Comparison of ENCODE assay signal across 19 cellular contexts in the genomic region with DNA sequence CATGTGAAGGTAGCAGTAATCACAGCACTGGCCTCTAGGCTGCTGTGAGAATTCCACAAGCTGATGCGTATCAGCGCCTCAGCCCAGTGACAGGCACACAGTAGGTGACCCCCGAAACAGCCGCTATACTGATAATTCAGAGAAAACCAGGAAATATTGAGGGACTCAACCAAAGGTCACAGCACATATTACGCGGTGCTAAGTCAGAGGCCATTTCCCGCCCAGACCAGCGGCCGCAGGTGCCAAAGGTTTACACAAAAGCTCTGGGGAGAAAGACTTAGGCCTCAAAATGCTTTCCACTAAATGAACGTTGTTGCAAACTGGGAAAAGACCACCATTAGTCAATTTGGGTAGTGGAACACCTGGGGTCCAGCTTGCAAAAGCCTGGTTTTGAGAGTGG. TPM values are rescaled to one million over a fixed set of nuclear protein-coding genes. Genes with fewer than 3 reads are reported as not detected.
DNase-seq lines count a peak whose midpoint lies in the region; ATAC-seq, FAIRE-seq and TF ChIP-seq lines count a peak whose summit lies in the region.
"Had no signal": no experiment of that assay in that cellular context is flagged by ENCODE, and none has a peak within 500 bp of the region (broad histone marks: within the 10 kb centered on the region; RNA-seq: fewer than 3 reads in every experiment).

No MANE protein-coding gene starts in this region.

- H2AK5ac ChIP-seq in H1 (ENCODE audit: low read depth, low read length) = 0 out of 2 replicates have a peak overlapping the region, but pooled peaks have one; percentile 24

- no peak overlapping the region for H2AFZ ChIP-seq in H1 (ENCODE audit: low read length)
- H2AFZ ChIP-seq: GM23338 had no signal

- peaks cover 3% of the 10 kb centered on the region for H3K4me1 ChIP-seq in HEK293 (ENCODE audit: control insufficient read depth, insufficient read depth, low read length)
- peaks cover 0 to 22% (median 7%) of the 10 kb centered on the region in 4 experiments; a peak in 5 of 7 replicates for H3K4me1 ChIP-seq in H1 (replicated peaks in 1 of 4; ENCODE audit: control insufficient read depth in 3 of 4, insufficient read depth in 4 of 4, low read length in 3 of 4)
- H3K4me1 ChIP-seq: SJCRH30 had no signal

- TF ChIP-seq RAD21 in H1 (IDR thresholded peaks at IDR 0.05 in 1 of 2, conservative IDR thresholded peaks at IDR 0.05 in 1 of 2; ENCODE audit: low read depth in 2 of 2, low read length in 2 of 2) = no peak

- no peak overlapping the region for H3K14ac ChIP-seq in H1 (ENCODE audit: insufficient read length)

- H2BK15ac ChIP-seq in H1 (ENCODE audit: low read length) = no peak overlapping the region

- no peak overlapping the region for H2BK20ac ChIP-seq in H1 (ENCODE audit: low read length)

- no peak overlapping the region for H2BK120ac ChIP-seq in H1 (replicated peaks; ENCODE audit: low read depth, low read length)

- peak overlapping the region; percentile 83 for H3K27ac Mint-ChIP-seq in activated T-cell treated with anti-CD3 and anti-CD28 coated beads, Interleukin-2, amount 50 U/mL, for 24 hours
- H3K27ac Mint-ChIP-seq in neural crest cell (ENCODE audit: unreplicated experiment) = no peak overlapping the region
- H3K27ac Mint-ChIP-seq: GM23338 had no signal

- H4K20me1 ChIP-seq in H1 (replicated peaks in 1 of 2; ENCODE audit: control insufficient read depth in 1 of 2, insufficient read depth in 2 of 2, low read length in 2 of 2) = no peaks in the 10 kb centered on the region

- no peak overlapping the region for H3K9ac ChIP-seq in H1 (replicated peaks in 1 of 4; ENCODE audit: extremely low read depth in 1 of 4, low read depth in 3 of 4, low read length in 3 of 4)

- no peak overlapping the region for H4K8ac ChIP-seq in H1 (ENCODE audit: extremely low read depth, insufficient read depth, low read length)

- no peaks in the 10 kb centered on the region for H3K79me2 ChIP-seq in H1 (ENCODE audit: control insufficient read depth in 1 of 2, insufficient read depth in 2 of 2, low read length in 2 of 2)

- no peak overlapping the region for H3K56ac ChIP-seq in H1 (replicated peaks; ENCODE audit: insufficient read length, low read depth, low read length)

- H3K18ac ChIP-seq in H1 (ENCODE audit: extremely low read depth, low read length) = no peak overlapping the region

- TF ChIP-seq POLR2A in H1 (IDR thresholded peaks at IDR 0.05; ENCODE audit: control extremely low read depth in 1 of 2, low read depth in 2 of 2, low read length in 2 of 2) = no peak

- DNase-seq in activated T-cell treated with anti-CD3 and anti-CD28 coated beads, Interleukin-2, amount 50 U/mL, for 24 hours = no peak
- no peak for DNase-seq in activated T-cell treated with anti-CD3 and anti-CD28 coated beads for 4 hours
- no peak for DNase-seq in H1 (ENCODE audit: low read depth in 1 of 2, low spot score in 2 of 2)
- DNase-seq in neural crest cell (ENCODE audit: low read depth, low spot score) = no peak
- DNase-seq in NCI-H1092 treated with DMSO at 0.1 percent for 48 hours (lab: John Stamatoyannopoulos, UW) = no peak
- DNase-seq: GDM1, NCI-H1417 treated with DMSO at 0.1 percent for 48 hours, NCI-H2081 treated with DMSO at 0.1 percent for 48 hours, NCI-H2227 treated with DMSO at 0.1 percent for 48 hours, OCI-M1, RPMI8226, SJCRH30 had no signal

- H3K27ac ChIP-seq in HEK293 (ENCODE audit: extremely low read depth, low read depth, low read length) (no peak overlapping the region), H1 (ENCODE audit: low read depth, low read length) (no peak overlapping the region)
- H3K27ac ChIP-seq: SJCRH30 had no signal

- no peaks in the 10 kb centered on the region for H3K9me3 ChIP-seq in HEK293 (ENCODE audit: control insufficient read depth, insufficient read depth, low read depth, low read length)
- no peaks in the 10 kb centered on the region for H3K9me3 ChIP-seq in H1 (ENCODE audit: insufficient read depth in 2 of 2, low read depth in 1 of 2, low read length in 1 of 2)
- H3K9me3 ChIP-seq: SJCRH30 had no signal

- H3K4me3 ChIP-seq in HEK293 (ENCODE audit: low read depth, low read length) = no peak overlapping the region
- H3K4me3 ChIP-seq in H1 (ENCODE audit: extremely low read depth in 1 of 4, insufficient read depth in 2 of 4, low read depth in 3 of 4, low read length in 4 of 4) = no peak overlapping the region
- H3K4me3 ChIP-seq: GM23338, SJCRH30 had no signal

- H4K91ac ChIP-seq in H1 (replicated peaks; ENCODE audit: insufficient read length, low read length) = no peak overlapping the region

- POLR2A ChIA-PET in HEK293 (lab: Yijun Ruan, JAX) = interaction anchor here (0.7 kb wide), 1 partner anchor 60 kb away, joined by 6 read pairs; no protein-coding TSS in a partner anchor
- POLR2A ChIA-PET in H1 (lab: Charles Lee; ENCODE audit: partially characterized antibody) = no interaction called here

- no peak for FAIRE-seq in H1 (lab: Jason Lieb, UNC)
- FAIRE-seq: A204.1, D721Med had no signal

- TF ChIP-seq EP300 in H1 (IDR thresholded peaks at IDR 0.05; ENCODE audit: borderline replicate concordance in 1 of 2, low read depth in 2 of 2, low read length in 2 of 2) = no peak

- H3K79me1 ChIP-seq in H1 (ENCODE audit: low read depth, low read length) = peaks cover 2% of the 10 kb centered on the region; the same call in 1 of the 2 replicates

- no peak overlapping the region for H3K23ac ChIP-seq in H1 (ENCODE audit: insufficient read length)

- H3K4me2 ChIP-seq in H1 (ENCODE audit: insufficient read depth in 1 of 2, low read depth in 2 of 2, low read length in 2 of 2) = no peak overlapping the region

- H2BK5ac ChIP-seq in H1 (ENCODE audit: low read depth, low read length) = no peak overlapping the region

- TF ChIP-seq CTCF in HEK293 (tag by site-specific recombination; IDR thresholded peaks at IDR 0.05) (no peak), H1 (IDR thresholded peaks at IDR 0.05; ENCODE audit: control extremely low read depth in 1 of 3, insufficient read depth in 1 of 3, low read depth in 1 of 3, low read length in 3 of 3) (no peak), neural crest cell (conservative IDR thresholded peaks at IDR 0.05) (no peak)

- H2BK12ac ChIP-seq in H1 (ENCODE audit: low read depth, low read length) = no peak overlapping the region

- H3K4me3 Mint-ChIP-seq in activated T-cell treated with anti-CD3 and anti-CD28 coated beads, Interleukin-2, amount 50 U/mL, for 24 hours = no peak overlapping the region
- H3K4me3 Mint-ChIP-seq in neural crest cell = peak overlapping the region; percentile 71
- H3K4me3 Mint-ChIP-seq: GM23338 had no signal

- WGBS in H1 (ENCODE audit: extremely low coverage in 1 of 2, insufficient coverage in 1 of 2, insufficient read length in 1 of 2, insufficient replicate concordance in 2 of 2, low coverage in 1 of 2, low lambda C conversion rate in 2 of 2, missing lambda C conversion rate in 1 of 2), 2 experiments = 88% methylated on average over 10 of the region's 10 CpGs; no CpG with 5 or more reads in 1 of the 2 experiments

- H3K36me3 Mint-ChIP-seq in activated T-cell treated with anti-CD3 and anti-CD28 coated beads, Interleukin-2, amount 50 U/mL, for 24 hours (ENCODE audit: low read depth) = no peaks in the 10 kb centered on the region
- H3K36me3 Mint-ChIP-seq in neural crest cell (ENCODE audit: low read depth) = no peaks in the 10 kb centered on the region

- CTCF ChIA-PET in HEK293 (lab: Yijun Ruan, JAX) = no interaction called here
- CTCF ChIA-PET in H1 (lab: Charles Lee; ENCODE audit: partially characterized antibody) = interaction anchor here (0.6 to 2.0 kb wide), 7 partner anchors 11 to 95 kb away, joined by 3 to 7 read pairs (median 4); no protein-coding TSS in a partner anchor

- H3K27me3 ChIP-seq in H1 (replicated peaks in 1 of 4; ENCODE audit: control insufficient read depth in 3 of 4, extremely low read depth in 1 of 4, insufficient read depth in 3 of 4, low read length in 3 of 4) = peaks cover 0 to 13% (median 11%) of the 10 kb centered on the region in 4 experiments; a peak in 5 of 7 replicates

- no peak overlapping the region for H3K4ac ChIP-seq in H1 (replicated peaks; ENCODE audit: insufficient read length, low read depth, low read length)

- no peak for ATAC-seq in GM21737 (IDR thresholded peaks at IDR 0.05; ENCODE audit: unreplicated experiment)
- no peak for ATAC-seq in GM19452 (IDR thresholded peaks at IDR 0.05; ENCODE audit: unreplicated experiment)
- ATAC-seq: GM23338 had no signal

- H3K9me3 Mint-ChIP-seq in activated T-cell treated with anti-CD3 and anti-CD28 coated beads, Interleukin-2, amount 50 U/mL, for 24 hours = no peaks in the 10 kb centered on the region
- H3K9me3 Mint-ChIP-seq in neural crest cell = no peaks in the 10 kb centered on the region
- H3K9me3 Mint-ChIP-seq: CD14-positive monocyte, GM23338 had no signal

- H4K5ac ChIP-seq in H1 (ENCODE audit: insufficient read length, low read depth, low read length) = no peak overlapping the region

- H3K27me3 Mint-ChIP-seq in activated T-cell treated with anti-CD3 and anti-CD28 coated beads, Interleukin-2, amount 50 U/mL, for 24 hours = no peaks in the 10 kb centered on the region
- peaks cover 6% of the 10 kb centered on the region for H3K27me3 Mint-ChIP-seq in neural crest cell (ENCODE audit: low read depth)

- H3K4me1 Mint-ChIP-seq in activated T-cell treated with anti-CD3 and anti-CD28 coated beads, Interleukin-2, amount 50 U/mL, for 24 hours (ENCODE audit: low read depth) = peaks cover 43% of the 10 kb centered on the region
- H3K4me1 Mint-ChIP-seq in neural crest cell = peaks cover 35% of the 10 kb centered on the region

- peaks cover 9% of the 10 kb centered on the region; the same call in 1 of the 2 replicates for H3K23me2 ChIP-seq in H1 (ENCODE audit: low read depth, low read length)

- no peaks in the 10 kb centered on the region for H3K36me3 ChIP-seq in HEK293 (ENCODE audit: control insufficient read depth in 2 of 2, insufficient read depth in 1 of 2, low read length in 2 of 2)
- no peaks in the 10 kb centered on the region for H3K36me3 ChIP-seq in H1 (ENCODE audit: control insufficient read depth in 2 of 4, insufficient read depth in 4 of 4, low read length in 3 of 4)
- H3K36me3 ChIP-seq: SJCRH30 had no signal

TF ChIP-seq in H1, 55 proteins besides CTCF, POLR2A, EP300 and RAD21:
- TF ChIP-seq SP4 (IDR thresholded peaks at IDR 0.05; ENCODE audit: low read length) (no peak), KDM5A (IDR thresholded peaks at IDR 0.05; ENCODE audit: low read length) (no peak), CTBP2 (IDR thresholded peaks at IDR 0.05; ENCODE audit: borderline replicate concordance, insufficient read depth, insufficient read length, low read length) (no peak)

RNA-seq across cellular contexts. Expression of a gene that starts 4.9 kb away (rescaled TPM):
- total RNA-seq in H1 (2021; fragmentation: NEBNext Ultra II Directional; extraction: Animal tissue kit (Norgen Biotek cat#: 25700)) = 23.5 and 23.7 TPM in 2 replicates
- polyA plus RNA-seq in H1 (2011; rRNA removed) = 15.3 and 24.9 TPM in 2 replicates
- polyA plus RNA-seq in H1 (2011; cell fraction: cytosol; rRNA removed) = 11.7 TPM
- polyA plus RNA-seq in H1 (2011; cell fraction: nucleus; rRNA removed) = 37.7 TPM
- 18.6 to 23.1 TPM (median 21.2 TPM) in 4 replicates for polyA plus RNA-seq in H1 (2012, experiment 1 of 2)
- polyA plus RNA-seq in H1 (2012, experiment 2 of 2) = 15.5 TPM
- 16.7 TPM for polyA plus RNA-seq in H1 (2013, experiment 1 of 2)
- polyA plus RNA-seq in H1 (2013, experiment 2 of 2) = 18.6 TPM
- polyA minus RNA-seq in H1 (2011; rRNA and poly(A)+ RNA removed) = 8.1 and 8.9 TPM in 2 replicates
- 14.1 TPM for polyA minus RNA-seq in H1 (2011; cell fraction: cytosol; rRNA and poly(A)+ RNA removed)
- polyA minus RNA-seq in H1 (2011; cell fraction: nucleus; rRNA and poly(A)+ RNA removed) = 14.4 TPM
- total RNA-seq in neural crest cell = 52.3 and 53.6 TPM in 2 replicates
